Comparison of ENCODE assay signal across 7 cellular contexts in the genomic region with DNA sequence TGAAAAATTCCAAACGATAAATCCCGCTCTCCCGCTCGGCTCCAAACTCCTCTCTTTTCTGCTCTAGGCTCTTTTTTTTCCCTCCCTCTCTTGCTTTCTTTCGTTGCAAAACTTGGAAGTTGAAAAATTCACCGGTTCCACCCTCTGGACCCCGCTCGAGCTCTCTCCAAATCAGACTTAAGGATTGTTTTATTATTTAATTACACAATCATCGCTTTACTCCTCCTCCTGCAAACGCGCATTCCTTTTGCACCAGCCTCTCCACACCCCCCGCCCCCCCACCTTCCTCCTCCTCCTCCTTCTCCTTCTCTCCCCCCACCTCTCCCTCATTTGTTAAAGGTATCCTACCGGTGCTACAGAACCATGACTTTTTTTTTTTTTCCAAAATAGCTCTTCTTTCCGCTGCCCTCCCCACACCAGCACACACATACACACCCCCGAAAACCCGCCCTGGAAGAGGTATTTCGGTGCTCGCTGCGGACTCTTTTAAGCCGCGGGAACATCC. TPM values are rescaled to one million over a fixed set of nuclear protein-coding genes. Genes with fewer than 3 reads are reported as not detected.
DNase-seq lines count a peak whose midpoint lies in the region; ATAC-seq and TF ChIP-seq lines count a peak whose summit lies in the region.

No MANE protein-coding gene starts in this region.

- ATAC-seq in lower lobe of right lung (peak; percentile 70 to 78), HG03135 (IDR thresholded peaks at IDR 0.05; ENCODE audit: unreplicated experiment) (no peak)

- H3K9me2 ChIP-seq in SK-N-SH = no peaks in the 10 kb centered on the region

- no peaks in the 10 kb centered on the region for H3K9me3 ChIP-seq in HUES48 (ENCODE audit: control insufficient read depth, insufficient read depth, low read length)
- H3K9me3 ChIP-seq in SK-N-SH = no peaks in the 10 kb centered on the region
- H3K9me3 ChIP-seq in effector memory CD4-positive, alpha-beta T cell (ENCODE audit: control insufficient read depth, low read length) = no peaks in the 10 kb centered on the region
- no peaks in the 10 kb centered on the region for H3K9me3 ChIP-seq in lower lobe of right lung
- no peaks in the 10 kb centered on the region for H3K9me3 ChIP-seq in suprapubic skin

- H4K20me1 ChIP-seq in SK-N-SH (ENCODE audit: insufficient read depth) = peaks cover 25% of the 10 kb centered on the region

- H3K36me3 ChIP-seq in HUES48 (ENCODE audit: control insufficient read depth, insufficient read depth, low read length) (no peaks in the 10 kb centered on the region), SK-N-SH (replicated peaks in 1 of 2; ENCODE audit: control insufficient read depth in 1 of 2, insufficient read depth in 2 of 2, low read length in 1 of 2) (no peaks in the 10 kb centered on the region), lower lobe of right lung (no peaks in the 10 kb centered on the region), suprapubic skin (no peaks in the 10 kb centered on the region)
- no peaks in the 10 kb centered on the region for H3K36me3 ChIP-seq in effector memory CD4-positive, alpha-beta T cell (ENCODE audit: control insufficient read depth, insufficient read depth, low read length)

- H3K4me2 ChIP-seq in SK-N-SH = peak overlapping the region; percentile 84

- TF ChIP-seq POLR2A in suprapubic skin (IDR thresholded peaks at IDR 0.05) = peak in 1 of 2 donors; percentile 63

- TF ChIP-seq CTCF in GM10248 (IDR thresholded peaks at IDR 0.05; ENCODE audit: control extremely low read depth, extremely low read depth, low read depth, missing control alignments) = no peak
- no peak for TF ChIP-seq CTCF in SK-N-SH (IDR thresholded peaks at IDR 0.05)
- TF ChIP-seq CTCF in lower lobe of right lung (IDR thresholded peaks at IDR 0.05) = no peak
- TF ChIP-seq CTCF in suprapubic skin (IDR thresholded peaks at IDR 0.05) = no peak

- H3K27me3 ChIP-seq in HUES48 (ENCODE audit: control insufficient read depth, insufficient read depth, low read length) (peaks cover 54% of the 10 kb centered on the region), SK-N-SH (ENCODE audit: insufficient read depth) (no peaks in the 10 kb centered on the region), lower lobe of right lung (ENCODE audit: low read depth) (no peaks in the 10 kb centered on the region), suprapubic skin (no peaks in the 10 kb centered on the region)
- H3K27me3 ChIP-seq in effector memory CD4-positive, alpha-beta T cell (replicated peaks; ENCODE audit: control insufficient read depth, insufficient read depth, low read length, poor library complexity, severe bottlenecking) = peaks cover 39% of the 10 kb centered on the region

- peak overlapping the region; percentile 75 for H2AFZ ChIP-seq in SK-N-SH (ENCODE audit: low read depth)

- peak overlapping the region; percentile 70 for H3K9ac ChIP-seq in HUES48 (ENCODE audit: low read depth, low read length)
- H3K9ac ChIP-seq in SK-N-SH = peak overlapping the region; percentile 95

- 0 out of 4 replicates have a peak, but pooled peaks of 1 of the 2 experiments have one; percentile 4 for TF ChIP-seq EP300 in SK-N-SH (IDR thresholded peaks at IDR 0.05; ENCODE audit: borderline replicate concordance in 1 of 2, low read depth in 1 of 2, low read length in 1 of 2)
- TF ChIP-seq EP300 in suprapubic skin (IDR thresholded peaks at IDR 0.05) = no peak

- TF ChIP-seq RAD21 in SK-N-SH (IDR thresholded peaks at IDR 0.05; ENCODE audit: low read length) = no peak; the same call in 1 of the 2 replicates

- peaks cover 17% of the 10 kb centered on the region for H3F3A ChIP-seq in SK-N-SH (replicated peaks; ENCODE audit: insufficient read depth)

- DNase-seq in GM10248 (ENCODE audit: extremely low spot score) (peak; percentile 15), SK-N-SH (peak; percentile 74), lower lobe of right lung (peak; percentile 77), suprapubic skin (ENCODE audit: low spot score in 2 of 2) (peak; percentile 89 to 91)
- no peak for DNase-seq in effector memory CD4-positive, alpha-beta T cell

- H3K27ac ChIP-seq in HUES48 (ENCODE audit: low read depth, low read length) = peak overlapping the region; percentile 90
- H3K27ac ChIP-seq in SK-N-SH (ENCODE audit: low read depth in 2 of 2, low read length in 1 of 2) = peak overlapping the region; percentile 96 to 99
- H3K27ac ChIP-seq in effector memory CD4-positive, alpha-beta T cell (ENCODE audit: insufficient read depth, low read length, poor library complexity, severe bottlenecking) = no peak overlapping the region
- peak overlapping the region; percentile 93 for H3K27ac ChIP-seq in lower lobe of right lung
- H3K27ac ChIP-seq in suprapubic skin = peak overlapping the region; percentile 98

- CTCF ChIA-PET in GM10248 (lab: Yijun Ruan, JAX) (no interaction called here), SK-N-SH (lab: Yijun Ruan, JAX) (interaction anchor here (0.6 to 1.0 kb wide), 3 partner anchors 12 to 38 kb away, joined by 3 to 4 read pairs (median 3); no protein-coding TSS in a partner anchor)

- POLR2A ChIA-PET in GM10248 (lab: Yijun Ruan, JAX) (no interaction called here), SK-N-SH (lab: Yijun Ruan, JAX) (interaction anchor here (0.6 to 1.2 kb wide), 3 partner anchors 11 to 124 kb away, joined by 3 to 5 read pairs (median 4); no protein-coding TSS in a partner anchor)

- H3K79me2 ChIP-seq in SK-N-SH (ENCODE audit: insufficient read depth) = peaks cover 53% of the 10 kb centered on the region

- WGBS in SK-N-SH (ENCODE audit: low lambda C conversion rate) = under 1% methylated on average over 21 of the region's 21 CpGs
- WGBS in suprapubic skin = under 1% methylated on average over 21 of the region's 21 CpGs

- intact Hi-C loops in lower lobe of right lung (cut with DNase I) = loop anchor here (10.0 kb wide), 1 partner anchor 220 kb away; no protein-coding TSS in a partner anchor

- H3K4me1 ChIP-seq in HUES48 (ENCODE audit: control insufficient read depth, insufficient read depth, low read length) (peaks cover 47% of the 10 kb centered on the region), SK-N-SH (ENCODE audit: control insufficient read depth in 1 of 2, insufficient read depth in 2 of 2, low read depth in 1 of 2, low read length in 1 of 2) (peaks cover 19 to 29% of the 10 kb centered on the region in 2 experiments), lower lobe of right lung (peaks cover 33% of the 10 kb centered on the region), suprapubic skin (peaks cover 51% of the 10 kb centered on the region)
- H3K4me1 ChIP-seq in effector memory CD4-positive, alpha-beta T cell (ENCODE audit: control insufficient read depth, insufficient read depth, low read length, poor library complexity, severe bottlenecking) = peaks cover 24% of the 10 kb centered on the region

- H3K4me3 ChIP-seq in HUES48 (ENCODE audit: low read depth, low read length) = peak overlapping the region; percentile 77
- peak overlapping the region; percentile 81 to 91 for H3K4me3 ChIP-seq in SK-N-SH (ENCODE audit: low read depth in 2 of 2, low read length in 1 of 2)
- H3K4me3 ChIP-seq in effector memory CD4-positive, alpha-beta T cell (ENCODE audit: insufficient read depth, low read depth, low read length, poor library complexity, severe bottlenecking) = peak overlapping the region; percentile 44
- H3K4me3 ChIP-seq in lower lobe of right lung = peak overlapping the region; percentile 71
- H3K4me3 ChIP-seq in suprapubic skin = peak overlapping the region; percentile 71

TF ChIP-seq in SK-N-SH, 30 proteins besides CTCF, POLR2A, EP300 and RAD21 (continues in another document):
- peak; percentile 35; the same call in 1 of the 2 replicates for TF ChIP-seq RXRA (IDR thresholded peaks at IDR 0.05; ENCODE audit: borderline replicate concordance, low read depth)
- TF ChIP-seq, protein P1, sequence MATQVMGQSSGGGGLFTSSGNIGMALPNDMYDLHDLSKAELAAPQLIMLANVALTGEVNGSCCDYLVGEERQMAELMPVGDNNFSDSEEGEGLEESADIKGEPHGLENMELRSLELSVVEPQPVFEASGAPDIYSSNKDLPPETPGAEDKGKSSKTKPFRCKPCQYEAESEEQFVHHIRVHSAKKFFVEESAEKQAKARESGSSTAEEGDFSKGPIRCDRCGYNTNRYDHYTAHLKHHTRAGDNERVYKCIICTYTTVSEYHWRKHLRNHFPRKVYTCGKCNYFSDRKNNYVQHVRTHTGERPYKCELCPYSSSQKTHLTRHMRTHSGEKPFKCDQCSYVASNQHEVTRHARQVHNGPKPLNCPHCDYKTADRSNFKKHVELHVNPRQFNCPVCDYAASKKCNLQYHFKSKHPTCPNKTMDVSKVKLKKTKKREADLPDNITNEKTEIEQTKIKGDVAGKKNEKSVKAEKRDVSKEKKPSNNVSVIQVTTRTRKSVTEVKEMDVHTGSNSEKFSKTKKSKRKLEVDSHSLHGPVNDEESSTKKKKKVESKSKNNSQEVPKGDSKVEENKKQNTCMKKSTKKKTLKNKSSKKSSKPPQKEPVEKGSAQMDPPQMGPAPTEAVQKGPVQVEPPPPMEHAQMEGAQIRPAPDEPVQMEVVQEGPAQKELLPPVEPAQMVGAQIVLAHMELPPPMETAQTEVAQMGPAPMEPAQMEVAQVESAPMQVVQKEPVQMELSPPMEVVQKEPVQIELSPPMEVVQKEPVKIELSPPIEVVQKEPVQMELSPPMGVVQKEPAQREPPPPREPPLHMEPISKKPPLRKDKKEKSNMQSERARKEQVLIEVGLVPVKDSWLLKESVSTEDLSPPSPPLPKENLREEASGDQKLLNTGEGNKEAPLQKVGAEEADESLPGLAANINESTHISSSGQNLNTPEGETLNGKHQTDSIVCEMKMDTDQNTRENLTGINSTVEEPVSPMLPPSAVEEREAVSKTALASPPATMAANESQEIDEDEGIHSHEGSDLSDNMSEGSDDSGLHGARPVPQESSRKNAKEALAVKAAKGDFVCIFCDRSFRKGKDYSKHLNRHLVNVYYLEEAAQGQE (IDR thresholded peaks at IDR 0.05; ENCODE audit: low read depth, low read length) = no peak
- no peak; the same call in 1 of the 2 replicates for TF ChIP-seq YY1 (IDR thresholded peaks at IDR 0.05; ENCODE audit: low read depth)
- TF ChIP-seq, protein P2, sequence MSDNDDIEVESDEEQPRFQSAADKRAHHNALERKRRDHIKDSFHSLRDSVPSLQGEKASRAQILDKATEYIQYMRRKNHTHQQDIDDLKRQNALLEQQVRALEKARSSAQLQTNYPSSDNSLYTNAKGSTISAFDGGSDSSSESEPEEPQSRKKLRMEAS (IDR thresholded peaks at IDR 0.05; ENCODE audit: low read depth) = no peak; the same call in 1 of the 2 replicates
- no peak for TF ChIP-seq EZH2phosphoT487 (IDR thresholded peaks at IDR 0.05; ENCODE audit: borderline replicate concordance, low read depth)
- TF ChIP-seq NRF1 (IDR thresholded peaks at IDR 0.05; ENCODE audit: low read depth, low read length) = no peak
- TF ChIP-seq RFX5 (IDR thresholded peaks at IDR 0.05; ENCODE audit: low read length) = no peak
- TF ChIP-seq SMC3 (IDR thresholded peaks at IDR 0.05; ENCODE audit: low read depth, low read length) = no peak
- TF ChIP-seq RCOR1 (IDR thresholded peaks at IDR 0.05; ENCODE audit: low read length) = no peak

RNA-seq across cellular contexts. Expression of a gene that starts 0.5 kb away (rescaled TPM):
- polyA plus RNA-seq in SK-N-SH (2012; rRNA removed) = 8.1 and 9.2 TPM in 2 replicates
- 9.4 TPM in 2 replicates for polyA plus RNA-seq in SK-N-SH (2012; cell fraction: cytosol; rRNA removed)
- 12.0 and 18.7 TPM in 2 replicates for polyA plus RNA-seq in SK-N-SH (2012; cell fraction: nucleus; rRNA removed)
- 97.7 TPM for total RNA-seq in lower lobe of right lung
- total RNA-seq in suprapubic skin = 100 to 1,000 TPM in 2 of 4 donors, 10 to 100 TPM in 2; 90.4 to 204 (median 112) TPM

Comparison
In these comparisons a context has a peak if more than half of its experiments do, and no peak if none do; other contexts are left out.
1. DNase-seq: peak in GM10248 (single experiment), SK-N-SH (single experiment), lower lobe of right lung (single experiment) and suprapubic skin (2 of 2); none in effector memory CD4-positive, alpha-beta T cell (0 of 3).
2. Peak in every context shown above with its lines, with median percentiles within 50 percentile points of each other: H3K4me3 ChIP-seq.